Comparison of ENCODE assay signal across 10 cellular contexts in genomic region chr9:114296338-114296737, GRCh38. TPM values are rescaled to one million over a fixed set of nuclear protein-coding genes. Genes with fewer than 3 reads are reported as not detected.
"Had no signal": no experiment of that assay in that cellular context is flagged by ENCODE, and none has a peak within 500 bp of the region (broad histone marks: within the 10 kb centered on the region; RNA-seq: fewer than 3 reads in every experiment).

No MANE protein-coding gene starts in this region.

- H2AFZ ChIP-seq: GM23338 had no signal

- H3K4me2 ChIP-seq: GM23338 had no signal

- H3K4me3 ChIP-seq: GM23338, HAP-1 had no signal

- DNase-seq: GOT3, H7, H9, HCEC 1CT, HFFc6 had no signal

- ATAC-seq: GM23338, HCT116 had no signal

- FAIRE-seq: H1, H54 had no signal

- H3K4me1 ChIP-seq: HAP-1 had no signal

RNA-seq across cellular contexts. Expression of gene ORM1, which starts 26.6 kb away (rescaled TPM):
- total RNA-seq: GM23338, H1, H7, HFFc6 had no signal
- polyA plus RNA-seq: GM23338 had no signal

RNA-seq across cellular contexts. Expression of gene ORM2, which starts 33.3 kb away (rescaled TPM):
- total RNA-seq: H1, HFFc6 had no signal
